Comparison of ENCODE assay signal across 29 cellular contexts in the genomic region with DNA sequence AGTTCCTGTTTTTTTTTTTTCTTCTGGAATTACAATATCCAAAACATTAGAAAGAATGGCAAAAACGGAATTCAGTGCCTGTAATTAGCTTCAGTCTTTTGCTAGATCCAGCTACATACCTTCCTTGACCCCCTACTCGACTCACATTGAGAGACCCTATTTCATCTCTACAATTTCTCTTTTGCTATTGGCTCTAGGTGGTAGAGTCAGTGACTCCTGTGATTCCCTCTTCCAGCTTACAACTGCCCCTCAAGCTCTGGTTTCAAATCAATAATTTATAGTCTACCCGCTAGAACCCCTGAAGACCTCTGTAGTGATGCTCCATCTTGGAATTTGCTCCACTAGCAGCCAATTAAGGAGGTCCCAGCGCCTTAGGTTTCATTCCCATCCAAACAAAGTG.
DNase-seq lines count a peak whose midpoint lies in the region; ATAC-seq, FAIRE-seq and TF ChIP-seq lines count a peak whose summit lies in the region.
"Had no signal": no experiment of that assay in that cellular context is flagged by ENCODE, and none has a peak within 500 bp of the region (broad histone marks: within the 10 kb centered on the region; RNA-seq: fewer than 3 reads in every experiment).

No MANE protein-coding gene starts in this region.

- H3K4me3 ChIP-seq in HepG2 (replicated peaks in 1 of 3; ENCODE audit: insufficient read depth in 1 of 3, low read depth in 2 of 3, low read length in 3 of 3) = no peak overlapping the region
- H3K4me3 ChIP-seq in right lobe of liver = no peak overlapping the region
- no peak overlapping the region for H3K4me3 ChIP-seq in gastroesophageal sphincter
- H3K4me3 ChIP-seq: BLaER1, GM12878 had no signal

- intact Hi-C loops in HepG2 (cut with micrococcal nuclease; ENCODE audit: unreplicated experiment) (no loop called here), right lobe of liver (cut with DNase I) (no loop called here)

- peak overlapping the region; percentile 38; the same call in 1 of the 2 replicates for H3K4me2 ChIP-seq in HepG2 (ENCODE audit: low read depth, low read length)
- H3K4me2 ChIP-seq: BLaER1 had no signal

- no peaks in the 10 kb centered on the region for H4K20me1 ChIP-seq in HepG2 (ENCODE audit: insufficient read depth, low read length)
- H4K20me1 ChIP-seq: BLaER1 had no signal

- DNase-seq in glutamatergic neuron (no peak), HepG2 (ENCODE audit: low spot score) (no peak), right lobe of liver (no peak), progenitor cell of endocrine pancreas (ENCODE audit: low spot score, unreplicated experiment) (no peak), frontal cortex (ENCODE audit: low spot score in 2 of 2) (no peak), NCI-H1436 (lab: John Stamatoyannopoulos, UW) (no peak)
- DNase-seq: 8988T; ACHN; BE2C; C1 segment of cervical spinal cord; CD4-positive, alpha-beta memory T cell; CD4-positive, CD25-positive, alpha-beta regulatory T cell; CD8-positive, alpha-beta memory T cell; COR-L47; DMS 273 treated with DMSO at 0.1 percent for 48 hours; DMS153; DMS53; DMS79; DND-41; EL; GDM1 had no signal

- TF ChIP-seq RAD21 in HepG2 (CRISPR knock-in tag; IDR thresholded peaks at IDR 0.05) = no peak

- no peak for TF ChIP-seq POLR2A in HepG2 (IDR thresholded peaks at IDR 0.05; ENCODE audit: insufficient read depth in 1 of 2, low read depth in 2 of 2, low read length in 2 of 2)
- no peak for TF ChIP-seq POLR2A in right lobe of liver (IDR thresholded peaks at IDR 0.05)
- no peak for TF ChIP-seq POLR2A in gastroesophageal sphincter (IDR thresholded peaks at IDR 0.05)

- in situ Hi-C loops in HepG2 (cut with HindIII; ENCODE audit: extremely low pct_ligation_motif_present, low pct_unique_long_range_greater_than_20kb) = no loop called here

- peak overlapping the region; percentile 10 for H3K27ac Mint-ChIP-seq in glutamatergic neuron (ENCODE audit: unreplicated experiment)
- peak overlapping the region; percentile 47 for H3K27ac Mint-ChIP-seq in progenitor cell of endocrine pancreas
- H3K27ac Mint-ChIP-seq: CD14-positive monocyte; CD4-positive, alpha-beta memory T cell; CD4-positive, CD25-positive, alpha-beta regulatory T cell; CD8-positive, alpha-beta memory T cell had no signal

- CTCF ChIA-PET in HepG2 (lab: Yijun Ruan, JAX; ENCODE audit: low intra/inter-chr PET ratio, low total read pairs) = no interaction called here

- no peak overlapping the region for H3K27ac ChIP-seq in HepG2 (ENCODE audit: extremely low read length, insufficient read depth, low read length)
- H3K27ac ChIP-seq in right lobe of liver = peak overlapping the region; percentile 54 to 82 (median 59)
- H3K27ac ChIP-seq in gastroesophageal sphincter = no peak overlapping the region
- H3K27ac ChIP-seq: BLaER1 had no signal

- H3K9ac ChIP-seq in HepG2 (ENCODE audit: insufficient read depth, low read depth, low read length) = no peak overlapping the region
- H3K9ac ChIP-seq: BLaER1 had no signal

- peak overlapping the region; percentile 8 for H3K4me3 Mint-ChIP-seq in glutamatergic neuron (ENCODE audit: unreplicated experiment)
- H3K4me3 Mint-ChIP-seq in progenitor cell of endocrine pancreas (ENCODE audit: low read depth) = no peak overlapping the region
- H3K4me3 Mint-ChIP-seq: CD14-positive monocyte; CD4-positive, alpha-beta memory T cell; CD4-positive, CD25-positive, alpha-beta regulatory T cell; CD8-positive, alpha-beta memory T cell had no signal

- 4% methylated on average over 4 of the region's 4 CpGs for WGBS in HepG2 (ENCODE audit: low lambda C conversion rate)
- WGBS in right lobe of liver (ENCODE audit: insufficient coverage, low coverage, low lambda C conversion rate, missing lambda C conversion rate) = 37% methylated on average over 4 of the region's 4 CpGs
- WGBS in gastroesophageal sphincter (ENCODE audit: low coverage in 1 of 2), 2 donors = 95 to 100% methylated on average over 1 to 4 of the region's 4 CpGs

- no peaks in the 10 kb centered on the region for H3K79me2 ChIP-seq in HepG2 (ENCODE audit: insufficient read depth, low read length)

- H3K4me1 Mint-ChIP-seq in glutamatergic neuron (ENCODE audit: low read depth, unreplicated experiment) (peaks cover 35% of the 10 kb centered on the region), progenitor cell of endocrine pancreas (ENCODE audit: low read depth) (peaks cover 31% of the 10 kb centered on the region)
- H3K4me1 Mint-ChIP-seq: CD14-positive monocyte; CD4-positive, CD25-positive, alpha-beta regulatory T cell had no signal

- H3K9me3 Mint-ChIP-seq in glutamatergic neuron (ENCODE audit: unreplicated experiment) = no peaks in the 10 kb centered on the region
- no peaks in the 10 kb centered on the region for H3K9me3 Mint-ChIP-seq in progenitor cell of endocrine pancreas (ENCODE audit: low read depth)
- H3K9me3 Mint-ChIP-seq: CD4-positive, CD25-positive, alpha-beta regulatory T cell; CD8-positive, alpha-beta memory T cell had no signal

- H2AFZ ChIP-seq in HepG2 (ENCODE audit: low read length) = no peak overlapping the region

- POLR2A ChIA-PET in HepG2 (lab: Yijun Ruan, JAX) = no interaction called here

- H3K27me3 ChIP-seq in HepG2 (ENCODE audit: control insufficient read depth in 1 of 2, insufficient read depth in 2 of 2, low read length in 2 of 2) (no peaks in the 10 kb centered on the region), right lobe of liver (no peaks in the 10 kb centered on the region), gastroesophageal sphincter (no peaks in the 10 kb centered on the region)
- H3K27me3 ChIP-seq: BE2C, BLaER1 had no signal

- peaks cover 49% of the 10 kb centered on the region for H3K4me1 ChIP-seq in HepG2 (ENCODE audit: insufficient read depth, low read length)
- H3K4me1 ChIP-seq in right lobe of liver = peaks cover 0 to 11% (median 5%) of the 10 kb centered on the region in 4 donors
- H3K4me1 ChIP-seq in gastroesophageal sphincter = peaks cover 0 to 15% (median 2%) of the 10 kb centered on the region in 3 donors
- H3K4me1 ChIP-seq: BE2C, BLaER1 had no signal

- BruUV-seq in HepG2 (replicated peaks; lab: Mats Ljungman, UMichigan) = no TSS peak

- no peaks in the 10 kb centered on the region for H3K9me3 ChIP-seq in HepG2 (ENCODE audit: low read length)
- no peaks in the 10 kb centered on the region for H3K9me3 ChIP-seq in right lobe of liver
- no peaks in the 10 kb centered on the region for H3K9me3 ChIP-seq in gastroesophageal sphincter
- H3K9me3 ChIP-seq: BE2C, BLaER1 had no signal

- TF ChIP-seq CTCF in glutamatergic neuron (IDR thresholded peaks at IDR 0.05; ENCODE audit: partially characterized antibody, unreplicated experiment) = no peak
- TF ChIP-seq CTCF in HepG2 (CRISPR knock-in tag; IDR thresholded peaks at IDR 0.05) = no peak
- TF ChIP-seq CTCF in right lobe of liver (IDR thresholded peaks at IDR 0.05) = no peak
- no peak for TF ChIP-seq CTCF in progenitor cell of endocrine pancreas (IDR thresholded peaks at IDR 0.05; ENCODE audit: unreplicated experiment)
- no peak for TF ChIP-seq CTCF in gastroesophageal sphincter (IDR thresholded peaks at IDR 0.05)

- H3K36me3 ChIP-seq in HepG2 (replicated peaks in 1 of 2; ENCODE audit: control insufficient read depth in 1 of 2, insufficient read depth in 2 of 2, low read length in 2 of 2) (no peaks in the 10 kb centered on the region), right lobe of liver (no peaks in the 10 kb centered on the region), gastroesophageal sphincter (no peaks in the 10 kb centered on the region)
- H3K36me3 ChIP-seq: BE2C, BLaER1 had no signal

- TF ChIP-seq EP300 in HepG2 (IDR thresholded peaks at IDR 0.05; ENCODE audit: low read depth in 2 of 2, low read length in 2 of 2) (no peak), HepG2 (CRISPR knock-in tag; IDR thresholded peaks at IDR 0.05; ENCODE audit: borderline replicate concordance) (no peak), gastroesophageal sphincter (IDR thresholded peaks at IDR 0.05) (no peak)

- no peaks in the 10 kb centered on the region for H3K36me3 Mint-ChIP-seq in glutamatergic neuron (ENCODE audit: unreplicated experiment)
- no peaks in the 10 kb centered on the region for H3K36me3 Mint-ChIP-seq in progenitor cell of endocrine pancreas (ENCODE audit: insufficient read depth)
- H3K36me3 Mint-ChIP-seq: CD14-positive monocyte; CD4-positive, alpha-beta memory T cell; CD4-positive, CD25-positive, alpha-beta regulatory T cell; CD8-positive, alpha-beta memory T cell had no signal

- no peak for FAIRE-seq in HepG2 (lab: Jason Lieb, UNC)
- FAIRE-seq in frontal cortex (lab: Jason Lieb, UNC) = no peak
- FAIRE-seq: A204.1, GM12878, GM12892, GM18507 had no signal

- ATAC-seq in HepG2 (peak; percentile 72), right lobe of liver (peak; percentile 27 to 48 (median 38)), HG02970 (IDR thresholded peaks at IDR 0.05; ENCODE audit: low FRiP score, unreplicated experiment) (no peak), gastroesophageal sphincter (no peak)
- ATAC-seq: GM12878 had no signal

- H3K27me3 Mint-ChIP-seq in glutamatergic neuron (ENCODE audit: unreplicated experiment) (peaks cover 3% of the 10 kb centered on the region), progenitor cell of endocrine pancreas (no peaks in the 10 kb centered on the region)

TF ChIP-seq in HepG2, 621 proteins besides CTCF, POLR2A, EP300 and RAD21 (continues in another document):
- TF ChIP-seq ZNF24 (IDR thresholded peaks at IDR 0.05) (no peak), ELF4 (CRISPR knock-in tag; IDR thresholded peaks at IDR 0.05; ENCODE audit: borderline replicate concordance) (no peak), MBD4 (IDR thresholded peaks at IDR 0.05; ENCODE audit: borderline replicate concordance, low read length) (peak; percentile 29; the same call in 1 of the 2 replicates), SP5 (CRISPR knock-in tag; IDR thresholded peaks at IDR 0.05; ENCODE audit: borderline replicate concordance, low read depth) (no peak), GTF3A (CRISPR knock-in tag; conservative IDR thresholded peaks at IDR 0.05) (no peak), RARA (CRISPR knock-in tag; IDR thresholded peaks at IDR 0.05) (no peak)
- TF ChIP-seq, protein P1, sequence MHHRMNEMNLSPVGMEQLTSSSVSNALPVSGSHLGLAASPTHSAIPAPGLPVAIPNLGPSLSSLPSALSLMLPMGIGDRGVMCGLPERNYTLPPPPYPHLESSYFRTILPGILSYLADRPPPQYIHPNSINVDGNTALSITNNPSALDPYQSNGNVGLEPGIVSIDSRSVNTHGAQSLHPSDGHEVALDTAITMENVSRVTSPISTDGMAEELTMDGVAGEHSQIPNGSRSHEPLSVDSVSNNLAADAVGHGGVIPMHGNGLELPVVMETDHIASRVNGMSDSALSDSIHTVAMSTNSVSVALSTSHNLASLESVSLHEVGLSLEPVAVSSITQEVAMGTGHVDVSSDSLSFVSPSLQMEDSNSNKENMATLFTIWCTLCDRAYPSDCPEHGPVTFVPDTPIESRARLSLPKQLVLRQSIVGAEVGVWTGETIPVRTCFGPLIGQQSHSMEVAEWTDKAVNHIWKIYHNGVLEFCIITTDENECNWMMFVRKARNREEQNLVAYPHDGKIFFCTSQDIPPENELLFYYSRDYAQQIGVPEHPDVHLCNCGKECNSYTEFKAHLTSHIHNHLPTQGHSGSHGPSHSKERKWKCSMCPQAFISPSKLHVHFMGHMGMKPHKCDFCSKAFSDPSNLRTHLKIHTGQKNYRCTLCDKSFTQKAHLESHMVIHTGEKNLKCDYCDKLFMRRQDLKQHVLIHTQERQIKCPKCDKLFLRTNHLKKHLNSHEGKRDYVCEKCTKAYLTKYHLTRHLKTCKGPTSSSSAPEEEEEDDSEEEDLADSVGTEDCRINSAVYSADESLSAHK (CRISPR knock-in tag; IDR thresholded peaks at IDR 0.05; ENCODE audit: borderline replicate concordance) = no peak

Comparison
In these comparisons a context has a peak if more than half of its experiments do, and no peak if none do; other contexts are left out.
1. H3K27ac ChIP-seq: peak in right lobe of liver (3 of 3); none in HepG2 (single experiment) and gastroesophageal sphincter (0 of 4).
2. ATAC-seq: peak in HepG2 (single experiment) and right lobe of liver (4 of 4); none in HG02970 (single experiment) and gastroesophageal sphincter (single experiment).